In genomic region chr11:91133361-91133760, GRCh38 we compare ENCODE assay signal across 20 cellular contexts.
"Had no signal": no experiment of that assay in that cellular context is flagged by ENCODE, and none has a peak within 500 bp of the region (broad histone marks: within the 10 kb centered on the region; RNA-seq: fewer than 3 reads in every experiment).

No MANE protein-coding gene starts in this region.

- H3K27me3 ChIP-seq: adrenal gland, brain microvascular endothelial cell, suprapubic skin had no signal

- H3K4me3 ChIP-seq: adrenal gland, skin epidermis, suprapubic skin had no signal

- H3K36me3 ChIP-seq: adrenal gland, brain microvascular endothelial cell, suprapubic skin had no signal

- H3K27ac ChIP-seq: adrenal gland, brain microvascular endothelial cell, skin epidermis, suprapubic skin had no signal

- H3K4me1 ChIP-seq: adrenal gland, suprapubic skin had no signal

- ATAC-seq: activated CD4-positive, CD25-positive, alpha-beta regulatory T cell treated with anti-CD3 and anti-CD28 coated beads, Interleukin-2, amount 50 U/mL, for 24 hours; activated T-cell treated with anti-CD3 and anti-CD28 coated beads, Interleukin-2, amount 50 U/mL, for 72 hours; left ventricle myocardium superior; right cardiac atrium had no signal

- DNase-seq: activated CD4-positive, alpha-beta T cell treated with anti-CD3 and anti-CD28 coated beads, Interleukin-2, amount 10 ng/mL, durations not matched to agents 7 days and 5 days; activated CD8-positive, alpha-beta memory T cell treated with anti-CD3 and anti-CD28 coated beads for 24 hours; activated gamma-delta T cell; activated T-cell treated with anti-CD3 and anti-CD28 coated beads, Interleukin-2, amount 50 U/mL, for 72 hours; adrenal gland; brain microvascular endothelial cell; cortex of kidney; effector CD4-positive, alpha-beta T cell; head of caudate nucleus; left ventricle myocardium superior; naive B cell; right cardiac atrium; stimulated activated CD4-positive, alpha-beta T cell treated with anti-CD3 and anti-CD28 coated beads, Interleukin-15, amount 100 ng/mL, for 24 hours; stimulated activated CD4-positive, alpha-beta T cell treated with anti-CD3 and anti-CD28 coated beads, Interleukin-2, amount 100 ng/mL, for 48 hours; T-helper 1 cell; T-helper 9 cell had no signal

- FAIRE-seq: frontal cortex had no signal

- H3K9me3 ChIP-seq: adrenal gland, suprapubic skin had no signal
